Comparison of ENCODE assay signal across 24 cellular contexts in genomic region chr15:29969587-29970401, GRCh38.
DNase-seq lines count a peak whose midpoint lies in the region; ATAC-seq and TF ChIP-seq lines count a peak whose summit lies in the region.
"Had no signal": no experiment of that assay in that cellular context is flagged by ENCODE, and none has a peak within 500 bp of the region (broad histone marks: within the 10 kb centered on the region; RNA-seq: fewer than 3 reads in every experiment).

No MANE protein-coding gene starts in this region.

- H3K27ac Mint-ChIP-seq in Caco-2 (ENCODE audit: unreplicated experiment): no peak overlapping the region
- H3K27ac Mint-ChIP-seq: activated T-cell treated with anti-CD3 and anti-CD28 coated beads, Interleukin-2, amount 50 U/mL, for 24 hours; stimulated activated naive CD8-positive, alpha-beta T cell treated with anti-CD3 and anti-CD28 coated beads, Interleukin-15, amount 100 ng/mL, for 72 hours had no signal

- H3K27ac ChIP-seq in caudate nucleus (ENCODE audit: low read depth, low read length) (peak overlapping the region; percentile 86), layer of hippocampus (ENCODE audit: low read depth, low read length) (peak overlapping the region; percentile 94), psoas muscle (no peak overlapping the region)
- H3K27ac ChIP-seq: HL-60, right lobe of liver, upper lobe of left lung had no signal

- H3K4me1 Mint-ChIP-seq in Caco-2 (ENCODE audit: low read depth, unreplicated experiment): no peaks in the 10 kb centered on the region
- H3K4me1 Mint-ChIP-seq: stimulated activated naive CD8-positive, alpha-beta T cell treated with anti-CD3 and anti-CD28 coated beads, Interleukin-15, amount 100 ng/mL, for 72 hours had no signal

- H3K36me3 Mint-ChIP-seq in Caco-2 (ENCODE audit: insufficient read depth, unreplicated experiment): no peaks in the 10 kb centered on the region

- H3K4me1 ChIP-seq in Caco-2 (no peaks in the 10 kb centered on the region), psoas muscle (no peaks in the 10 kb centered on the region)

- peak overlapping the region; percentile 79 for H3K4me3 Mint-ChIP-seq in Caco-2 (ENCODE audit: unreplicated experiment)
- H3K4me3 Mint-ChIP-seq: activated T-cell treated with anti-CD3 and anti-CD28 coated beads, Interleukin-2, amount 50 U/mL, for 24 hours had no signal

- TF ChIP-seq CTCF in Caco-2 (IDR thresholded peaks at IDR 0.05; ENCODE audit: insufficient read depth in 1 of 2, low read depth in 1 of 2, low read length in 1 of 2, severe bottlenecking in 1 of 2, unreplicated experiment in 1 of 2): no peak
- no peak for TF ChIP-seq CTCF in psoas muscle (IDR thresholded peaks at IDR 0.05)

- H3K36me3 ChIP-seq in Caco-2 (ENCODE audit: control insufficient read depth, insufficient read depth, low read length) (no peaks in the 10 kb centered on the region), psoas muscle (ENCODE audit: insufficient read depth in 1 of 2, low read depth in 1 of 2) (no peaks in the 10 kb centered on the region)
- H3K36me3 ChIP-seq: right lobe of liver, upper lobe of left lung had no signal

- POLR2A ChIA-PET in Caco-2 (lab: Charles Lee): interaction anchor here (0.6 kb wide), 1 partner anchor 143 kb away, joined by 4 read pairs; no protein-coding TSS in a partner anchor

- H3K27me3 Mint-ChIP-seq in Caco-2 (ENCODE audit: insufficient read depth, unreplicated experiment): peaks cover 37% of the 10 kb centered on the region

- WGBS in psoas muscle, 3 donors: 82 to 90% (median 85%) methylated on average over 10 of the region's 10 CpGs

- H3K27me3 ChIP-seq in Caco-2 (replicated peaks; ENCODE audit: control insufficient read depth, insufficient read depth, low read length): 0 out of 2 replicates have a peak, but pooled peaks cover 1% of the 10 kb centered on the region
- no peaks in the 10 kb centered on the region for H3K27me3 ChIP-seq in layer of hippocampus (ENCODE audit: control insufficient read depth, insufficient read depth, low read length)
- peaks cover 15 to 62% (median 23%) of the 10 kb centered on the region in 3 donors for H3K27me3 ChIP-seq in psoas muscle (ENCODE audit: insufficient read depth in 3 of 3, low read length in 2 of 3)
- H3K27me3 ChIP-seq: right lobe of liver had no signal

- H3K9me3 ChIP-seq in Caco-2 (no peaks in the 10 kb centered on the region; the same call in 1 of the 2 replicates), psoas muscle (no peaks in the 10 kb centered on the region)
- H3K9me3 ChIP-seq: right lobe of liver, SK-N-SH, upper lobe of left lung had no signal

- BruUV-seq in Caco-2 (replicated peaks; lab: Mats Ljungman, UMichigan): no TSS peak

- DNase-seq in Caco-2: no peak
- DNase-seq in caudate nucleus (lab: John Stamatoyannopoulos, UW): peak in 16 of 61 donors; percentile 25 to 66 (median 40)
- peak; percentile 13 for DNase-seq in retina
- DNase-seq in COLO668 (lab: John Stamatoyannopoulos, UW; ENCODE audit: unreplicated experiment): no peak
- no peak for DNase-seq in psoas muscle
- no peak for DNase-seq in NCI-H187 (lab: John Stamatoyannopoulos, UW)
- DNase-seq: activated CD4-positive, alpha-beta T cell treated with anti-CD3 and anti-CD28 coated beads for 4 hours; activated T-cell treated with anti-CD3 and anti-CD28 coated beads, Interleukin-2, amount 50 U/mL, for 24 hours; EL; HCEC 1CT; Kasumi-1; NCI-H187 treated with DMSO at 0.1 percent for 48 hours; NCI-H526 treated with DMSO at 0.1 percent for 48 hours; occipital lobe; RPMI8226; stimulated activated naive CD8-positive, alpha-beta T cell treated with anti-CD3 and anti-CD28 coated beads, Interleukin-15, amount 100 ng/mL, for 72 hours; T-helper 2 cell; upper lobe of left lung had no signal

- H3K4me3 ChIP-seq in Caco-2 (ENCODE audit: low read depth, low read length) (no peak overlapping the region), psoas muscle (no peak overlapping the region)

- intact Hi-C loops in Caco-2 (cut with micrococcal nuclease; ENCODE audit: unreplicated experiment): no loop called here
- intact Hi-C loops in psoas muscle (cut with DNase I): loop anchor here in 1 of 2 donors (2.0 kb wide), 1 partner anchor 19 kb away; no protein-coding TSS in a partner anchor

- CTCF ChIA-PET in Caco-2 (lab: Charles Lee): no interaction called here

- peaks cover 15% of the 10 kb centered on the region for H3K9me3 Mint-ChIP-seq in Caco-2 (ENCODE audit: unreplicated experiment)
- H3K9me3 Mint-ChIP-seq: activated T-cell treated with anti-CD3 and anti-CD28 coated beads, Interleukin-2, amount 50 U/mL, for 24 hours; stimulated activated naive CD8-positive, alpha-beta T cell treated with anti-CD3 and anti-CD28 coated beads, Interleukin-15, amount 100 ng/mL, for 72 hours had no signal

- ATAC-seq in psoas muscle (no peak), GM19452 (IDR thresholded peaks at IDR 0.05; ENCODE audit: unreplicated experiment) (no peak)
- ATAC-seq: HepG2; stimulated activated naive CD8-positive, alpha-beta T cell treated with anti-CD3 and anti-CD28 coated beads, Interleukin-15, amount 100 ng/mL, for 72 hours had no signal
